29 cellular contexts compared by ENCODE assay signal in the genomic region with DNA sequence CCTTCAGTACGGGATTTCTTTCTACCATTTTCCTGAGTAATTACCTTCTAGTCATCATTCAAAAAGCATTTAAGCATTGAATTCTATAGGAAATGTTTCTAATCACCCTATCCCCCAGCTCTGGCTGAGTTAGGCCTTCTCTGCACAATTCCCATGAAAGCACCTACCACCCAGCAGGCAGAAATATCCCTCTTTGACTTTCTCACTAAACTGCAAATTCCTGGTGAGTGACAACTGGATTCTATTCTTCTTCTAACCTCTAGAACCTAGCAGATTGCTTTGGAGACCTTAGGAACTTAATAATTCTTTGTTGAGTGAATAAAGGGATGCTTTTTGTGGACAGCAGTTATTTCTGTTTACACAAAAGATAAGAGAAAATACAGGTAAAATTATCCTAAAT.
"Had no signal": no experiment of that assay in that cellular context is flagged by ENCODE, and none has a peak within 500 bp of the region (broad histone marks: within the 10 kb centered on the region; RNA-seq: fewer than 3 reads in every experiment).

No MANE protein-coding gene starts in this region.

- DNase-seq: activated B cell treated with CpG ODN at 0.5 μM for 24 hours; activated CD8-positive, alpha-beta memory T cell treated with anti-CD3 and anti-CD28 coated beads, Interleukin-2, amount 10 ng/mL, durations not matched to agents 7 days and 5 days; activated CD8-positive, alpha-beta T cell treated with anti-CD3 and anti-CD28 coated beads, Interleukin-2, amount 10 ng/mL, durations not matched to agents 7 days and 5 days; activated naive CD4-positive, alpha-beta T cell; activated T-cell treated with anti-CD3 and anti-CD28 coated beads, Interleukin-2, amount 50 U/mL, for 48 hours; adrenal gland; aorta; body of pancreas; cerebellar nuclear complex; colonic mucosa; effector CD8-positive, alpha-beta T cell; esophagus squamous epithelium; left ventricle myocardium inferior; mesendoderm; mucosa of descending colon; naive B cell; nephron progenitor cell; nucleus accumbens; pancreas; retina; sigmoid colon; spleen; stimulated activated naive CD4-positive, alpha-beta T cell; T-helper 2 cell had no signal

- H3K27me3 ChIP-seq: adrenal gland, body of pancreas, cardiac muscle cell, colonic mucosa, esophagus squamous epithelium, pancreas, sigmoid colon, spleen, tibial nerve had no signal

- H3K27ac ChIP-seq: adrenal gland, body of pancreas, cardiac muscle cell, colonic mucosa, epithelial cell of prostate, esophagus squamous epithelium, left ventricle myocardium inferior, pancreas, prostate gland, sigmoid colon, spleen had no signal

- H3K4me3 ChIP-seq: adrenal gland, body of pancreas, cardiac muscle cell, colonic mucosa, esophagus squamous epithelium, left ventricle myocardium inferior, lung, mucosa of descending colon, pancreas, prostate gland, sigmoid colon, spleen, tibial nerve had no signal

- H3K9me3 ChIP-seq: body of pancreas, colonic mucosa, esophagus squamous epithelium, left ventricle myocardium inferior, mucosa of descending colon, pancreas, prostate gland, sigmoid colon, spleen had no signal

- H3K4me1 ChIP-seq: adrenal gland, body of pancreas, colonic mucosa, esophagus squamous epithelium, pancreas, prostate gland, spleen had no signal

- ATAC-seq: activated CD8-positive, alpha-beta memory T cell treated with anti-CD3 and anti-CD28 coated beads, Interleukin-2, amount 10 ng/mL, durations not matched to agents 7 days and 5 days; activated CD8-positive, alpha-beta T cell treated with anti-CD3 and anti-CD28 coated beads, Interleukin-2, amount 10 ng/mL, durations not matched to agents 7 days and 5 days; body of pancreas; mucosa of descending colon; pancreas had no signal

- H3K36me3 ChIP-seq: adrenal gland, cardiac muscle cell, colonic mucosa, esophagus squamous epithelium, pancreas, prostate gland, sigmoid colon, spleen had no signal
